ENCODE assay signal across 22 cellular contexts in the genomic region with DNA sequence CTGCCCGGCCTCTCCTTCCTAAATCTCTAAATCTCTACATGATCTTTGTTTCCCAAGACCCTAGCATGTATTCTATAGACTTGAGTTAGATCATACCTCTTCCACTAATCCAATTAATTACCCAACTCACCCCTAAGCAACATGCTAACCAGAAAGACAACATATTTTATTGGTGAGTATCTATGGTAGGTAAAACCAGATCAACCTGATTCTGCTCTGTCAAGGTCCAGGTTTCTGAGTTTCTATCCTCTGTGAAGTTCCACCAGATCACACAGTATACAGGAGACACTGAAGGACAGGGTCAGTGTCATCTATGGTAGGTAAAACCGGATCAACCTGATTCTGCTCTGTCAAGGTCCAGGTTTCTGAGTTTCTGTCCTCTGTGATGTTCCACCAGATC.
"Had no signal": no experiment of that assay in that cellular context is flagged by ENCODE, and none has a peak within 500 bp of the region (broad histone marks: within the 10 kb centered on the region; RNA-seq: fewer than 3 reads in every experiment).

No MANE protein-coding gene starts in this region.

- H3K4me3 ChIP-seq: body of pancreas, coronary artery, dorsolateral prefrontal cortex, gastrocnemius medialis, left ventricle myocardium inferior, lung, mucosa of descending colon, spleen, tibial nerve had no signal

- H3K27ac ChIP-seq: body of pancreas, coronary artery, dorsolateral prefrontal cortex, gastrocnemius medialis, left ventricle myocardium inferior, spleen, tibial nerve had no signal

- FAIRE-seq: islet of Langerhans had no signal

- H3K36me3 ChIP-seq: gastrocnemius medialis, left ventricle myocardium inferior, spleen, tibial nerve had no signal

- DNase-seq: activated B cell treated with CpG ODN at 0.5 μM for 24 hours; activated CD4-positive, alpha-beta T cell treated with anti-CD3 and anti-CD28 coated beads, Interleukin-2, amount 50 U/mL, for 1 hour; activated CD8-positive, alpha-beta T cell treated with anti-CD3 and anti-CD28 coated beads for 36 hours; activated naive CD4-positive, alpha-beta T cell; activated T-cell treated with anti-CD3 and anti-CD28 coated beads, Interleukin-2, amount 50 U/mL, for 48 hours; anterior cingulate cortex; body of pancreas; dorsolateral prefrontal cortex; effector memory CD8-positive, alpha-beta T cell; gastrocnemius medialis; glutamatergic neuron; left ventricle myocardium inferior; mucosa of descending colon; right cardiac atrium; spleen; stimulated activated naive CD4-positive, alpha-beta T cell; T-helper 2 cell had no signal

- ATAC-seq: activated CD8-positive, alpha-beta T cell treated with anti-CD3 and anti-CD28 coated beads for 36 hours; body of pancreas; effector memory CD8-positive, alpha-beta T cell; gastrocnemius medialis; mucosa of descending colon; natural killer cell treated with Interleukin-12 subunit alpha and Interleukin-12 subunit beta and Interleukin-15 and Interleukin-18, amount 100 ng/mL, for 72 hours; right cardiac atrium had no signal

- H3K4me1 ChIP-seq: gastrocnemius medialis, tibial nerve had no signal

- H3K27me3 ChIP-seq: body of pancreas, gastrocnemius medialis, spleen, tibial nerve had no signal
